In the genomic region with DNA sequence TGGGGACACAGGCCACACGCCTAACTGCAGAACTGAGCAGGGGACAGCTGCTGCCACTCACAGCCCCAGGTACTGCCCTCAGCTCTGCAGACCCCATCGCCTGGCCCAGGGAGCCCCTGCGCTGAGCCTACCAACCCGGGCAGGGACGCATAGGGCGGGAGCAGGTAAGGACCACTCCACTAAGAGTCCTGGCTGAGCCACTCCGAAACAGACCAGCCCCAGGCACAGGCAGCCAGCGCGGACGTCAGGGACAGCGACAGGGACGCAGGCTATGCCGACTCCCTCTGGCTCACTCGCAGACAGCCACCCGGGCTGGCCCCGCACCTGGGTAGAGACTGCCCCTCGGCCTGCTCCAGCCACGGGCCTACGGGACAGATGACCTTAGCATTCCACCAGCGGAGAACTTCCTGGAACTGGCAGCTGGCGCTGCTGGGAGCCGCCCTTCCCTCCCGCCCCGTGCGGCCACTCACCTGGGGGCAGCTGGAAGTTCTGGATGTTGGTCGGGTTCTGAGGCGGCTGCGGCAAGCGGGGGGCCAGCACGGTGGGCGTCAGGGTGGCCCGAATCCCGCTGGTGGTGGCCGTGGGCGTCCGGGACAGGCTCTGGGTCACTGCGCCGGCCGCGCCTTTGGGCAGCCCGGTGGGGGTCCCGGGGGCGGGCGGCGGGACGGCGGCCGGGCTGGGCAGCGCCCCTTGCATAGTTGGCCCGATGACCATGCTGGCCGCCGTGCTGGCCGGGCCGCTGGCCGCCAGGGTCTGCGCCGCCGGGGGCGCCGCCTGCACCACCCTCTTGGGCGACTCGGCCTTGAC, we compare ENCODE assay signal across 8 cellular contexts. TPM values are rescaled to one million over a fixed set of nuclear protein-coding genes. Genes with fewer than 3 reads are reported as not detected.
DNase-seq lines count a peak whose midpoint lies in the region; ATAC-seq and TF ChIP-seq lines count a peak whose summit lies in the region.

No MANE protein-coding gene starts in this region.

- DNase-seq in Ammon's horn (ENCODE audit: low spot score) = peak; percentile 17
- peak; percentile 9 for DNase-seq in LoVo (ENCODE audit: low spot score)
- no peak for DNase-seq in GM10248 (ENCODE audit: extremely low spot score)
- no peak for DNase-seq in SHP77 (lab: John Stamatoyannopoulos, UW)
- DNase-seq in ureter (ENCODE audit: low spot score) = no peak

- H3K27me3 ChIP-seq in duodenal mucosa (ENCODE audit: control insufficient read depth in 1 of 2, insufficient read depth in 2 of 2, low read length in 2 of 2) = no peaks in the 10 kb centered on the region
- no peaks in the 10 kb centered on the region for H3K27me3 ChIP-seq in mucosa of rectum (ENCODE audit: control insufficient read depth in 2 of 2, insufficient read depth in 2 of 2, low read length in 2 of 2)

- no peak for TF ChIP-seq CTCF in GM10248 (IDR thresholded peaks at IDR 0.05; ENCODE audit: control extremely low read depth, extremely low read depth, low read depth, missing control alignments)

- H3K4me3 ChIP-seq in duodenal mucosa (ENCODE audit: low read depth in 1 of 2, low read length in 2 of 2) (peak overlapping the region; percentile 41 to 64), mucosa of rectum (ENCODE audit: low read length in 2 of 2) (peak overlapping the region; percentile 61 to 64)

- TF ChIP-seq POLR2A in GM18505 (IDR thresholded peaks at IDR 0.05; ENCODE audit: borderline replicate concordance, extremely low read depth, insufficient read depth, insufficient read length) = no peak

- peaks cover 0 to 10% of the 10 kb centered on the region in 2 donors for H3K36me3 ChIP-seq in duodenal mucosa (ENCODE audit: control insufficient read depth in 1 of 2, insufficient read depth in 2 of 2, low read length in 2 of 2)
- no peaks in the 10 kb centered on the region for H3K36me3 ChIP-seq in mucosa of rectum (ENCODE audit: control insufficient read depth in 2 of 2, insufficient read depth in 2 of 2, low read length in 2 of 2)

- CTCF ChIA-PET in GM10248 (lab: Yijun Ruan, JAX) = no interaction called here

- no peaks in the 10 kb centered on the region for H3K9me3 ChIP-seq in duodenal mucosa (ENCODE audit: control insufficient read depth in 1 of 2, low read length in 2 of 2)
- H3K9me3 ChIP-seq in mucosa of rectum (ENCODE audit: control insufficient read depth in 2 of 2, low read length in 2 of 2) = no peaks in the 10 kb centered on the region

- POLR2A ChIA-PET in GM10248 (lab: Yijun Ruan, JAX) = no interaction called here

- H3K9ac ChIP-seq in duodenal mucosa (ENCODE audit: low read depth in 1 of 2, low read length in 2 of 2) (peak overlapping the region; percentile 23 to 47), mucosa of rectum (ENCODE audit: low read depth in 1 of 2, low read length in 2 of 2) (peak overlapping the region in 1 of 2 donors; percentile 57)

- H3K4me1 ChIP-seq in duodenal mucosa (ENCODE audit: control insufficient read depth in 1 of 2, insufficient read depth in 2 of 2, low read length in 2 of 2) (peaks cover 37 to 41% of the 10 kb centered on the region in 2 donors), mucosa of rectum (ENCODE audit: control insufficient read depth in 2 of 2, insufficient read depth in 2 of 2, low read length in 2 of 2) (peaks cover 37 to 41% of the 10 kb centered on the region in 2 donors)

- ATAC-seq in GM18505 (IDR thresholded peaks at IDR 0.05; ENCODE audit: unreplicated experiment) = no peak

- H3K27ac ChIP-seq in duodenal mucosa (ENCODE audit: low read depth, low read length) = no peak overlapping the region
- peak overlapping the region; percentile 31 to 58 for H3K27ac ChIP-seq in mucosa of rectum (ENCODE audit: low read depth in 2 of 2, low read length in 2 of 2)

RNA-seq across cellular contexts. Expression of a gene that starts 1.5 kb away (rescaled TPM):
- 31.3 TPM for total RNA-seq in ureter

RNA-seq across cellular contexts. Expression of a gene that starts 58.1 kb away (rescaled TPM):
- 39.0 TPM for total RNA-seq in ureter

Comparison
In these comparisons a context has a peak if more than half of its experiments do, and no peak if none do; other contexts are left out.
1. DNase-seq: peak in Ammon's horn (single experiment) and LoVo (single experiment); none in GM10248 (single experiment), SHP77 (0 of 2) and ureter (single experiment).